35 cellular contexts compared by ENCODE assay signal in the genomic region with DNA sequence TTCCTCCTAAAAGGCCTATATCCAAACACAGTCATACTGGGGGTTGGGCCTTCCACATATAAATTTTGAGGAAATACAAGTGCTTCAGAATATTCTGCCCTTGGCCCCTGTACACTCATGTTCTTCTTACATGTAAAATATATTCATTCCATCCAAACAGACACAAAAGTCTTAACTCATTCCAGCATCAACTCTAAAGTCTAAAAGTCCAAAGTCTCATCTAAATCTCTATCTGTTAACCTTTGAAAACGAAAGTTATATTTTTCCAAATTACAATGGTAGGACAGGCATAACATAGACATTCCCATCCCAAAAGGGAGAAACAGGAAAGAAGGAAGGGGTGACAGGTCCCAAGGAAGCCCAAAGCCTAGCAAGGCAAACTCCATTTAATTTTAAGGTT.
"Had no signal": no experiment of that assay in that cellular context is flagged by ENCODE, and none has a peak within 500 bp of the region (broad histone marks: within the 10 kb centered on the region; RNA-seq: fewer than 3 reads in every experiment).

No MANE protein-coding gene starts in this region.

- DNase-seq: activated effector memory CD4-positive, alpha-beta T cell treated with anti-CD3 and anti-CD28 coated beads, Interleukin-2, amount 50 U/mL, for 16 hours; activated effector memory CD4-positive, alpha-beta T cell treated with Interleukin-2 at 50 U/mL for 16 hours; activated gamma-delta T cell; activated gamma-delta T cell treated with Interleukin-2 at 50 U/mL for 16 hours; activated naive CD4-positive, alpha-beta T cell; activated naive CD4-positive, alpha-beta T cell treated with anti-CD3 and anti-CD28 coated beads for 36 hours; activated naive CD4-positive, alpha-beta T cell treated with anti-CD3 and anti-CD28 coated beads, Interleukin-2, amount 10 ng/mL, durations not matched to agents 7 days and 5 days; activated naive CD4-positive, alpha-beta T cell treated with anti-CD3 and anti-CD28 coated beads, Interleukin-2, amount 50 U/mL, for 16 hours; activated naive CD4-positive, alpha-beta T cell treated with Interleukin-2 at 50 U/mL for 16 hours; activated naive CD8-positive, alpha-beta T cell treated with anti-CD3 and anti-CD28 coated beads for 36 hours; activated naive CD8-positive, alpha-beta T cell treated with anti-CD3 and anti-CD28 coated beads, Interleukin-2, amount 10 ng/mL, durations not matched to agents 7 days and 5 days; activated naive CD8-positive, alpha-beta T cell treated with anti-CD3 and anti-CD28 coated beads, Interleukin-2, amount 50 U/mL, for 24 hours; activated T-cell treated with anti-CD3 and anti-CD28 coated beads for 4 hours; activated T-cell treated with anti-CD3 and anti-CD28 coated beads, Interleukin-2, amount 50 U/mL, for 1 hour; activated T-cell treated with anti-CD3 and anti-CD28 coated beads, Interleukin-2, amount 50 U/mL, for 24 hours; activated T-cell treated with anti-CD3 and anti-CD28 coated beads, Interleukin-2, amount 50 U/mL, for 4 hours; activated T-cell treated with anti-CD3 and anti-CD28 coated beads, Interleukin-2, amount 50 U/mL, for 48 hours; activated T-cell treated with anti-CD3 and anti-CD28 coated beads, Interleukin-2, amount 50 U/mL, for 72 hours; adrenal gland; amniotic stem cell; amygdala; anterior cingulate cortex; aorta; body of pancreas; brain microvascular endothelial cell; caudate nucleus; central memory CD4-positive, alpha-beta T cell; cerebellar nuclear complex had no signal

- H3K9me3 ChIP-seq: adrenal gland had no signal

- H3K4me3 ChIP-seq: adrenal gland, ascending aorta, body of pancreas, breast epithelium, cardiac muscle cell had no signal

- H3K4me1 ChIP-seq: adrenal gland, body of pancreas, breast epithelium had no signal

- H3K27ac ChIP-seq: adrenal gland, ascending aorta, body of pancreas, brain microvascular endothelial cell, breast epithelium, cardiac muscle cell had no signal

- H3K27me3 ChIP-seq: adrenal gland, ascending aorta, body of pancreas, brain microvascular endothelial cell, breast epithelium, cardiac muscle cell had no signal

- ATAC-seq: activated naive CD4-positive, alpha-beta T cell treated with anti-CD3 and anti-CD28 coated beads, Interleukin-2, amount 50 U/mL, for 72 hours; activated naive CD8-positive, alpha-beta T cell treated with anti-CD3 and anti-CD28 coated beads, Interleukin-2, amount 50 U/mL, for 24 hours; activated T-cell treated with anti-CD3 and anti-CD28 coated beads, Interleukin-2, amount 50 U/mL, for 4 hours; activated T-cell treated with anti-CD3 and anti-CD28 coated beads, Interleukin-2, amount 50 U/mL, for 72 hours; activated T-helper 17 cell treated with anti-CD3 and anti-CD28 coated beads, Interleukin-2, amount 50 U/mL, for 72 hours; body of pancreas had no signal

- H3K36me3 ChIP-seq: adrenal gland, ascending aorta, brain microvascular endothelial cell, breast epithelium, cardiac muscle cell had no signal

- FAIRE-seq: astrocyte, bronchial epithelial cell had no signal
